In the genomic region with DNA sequence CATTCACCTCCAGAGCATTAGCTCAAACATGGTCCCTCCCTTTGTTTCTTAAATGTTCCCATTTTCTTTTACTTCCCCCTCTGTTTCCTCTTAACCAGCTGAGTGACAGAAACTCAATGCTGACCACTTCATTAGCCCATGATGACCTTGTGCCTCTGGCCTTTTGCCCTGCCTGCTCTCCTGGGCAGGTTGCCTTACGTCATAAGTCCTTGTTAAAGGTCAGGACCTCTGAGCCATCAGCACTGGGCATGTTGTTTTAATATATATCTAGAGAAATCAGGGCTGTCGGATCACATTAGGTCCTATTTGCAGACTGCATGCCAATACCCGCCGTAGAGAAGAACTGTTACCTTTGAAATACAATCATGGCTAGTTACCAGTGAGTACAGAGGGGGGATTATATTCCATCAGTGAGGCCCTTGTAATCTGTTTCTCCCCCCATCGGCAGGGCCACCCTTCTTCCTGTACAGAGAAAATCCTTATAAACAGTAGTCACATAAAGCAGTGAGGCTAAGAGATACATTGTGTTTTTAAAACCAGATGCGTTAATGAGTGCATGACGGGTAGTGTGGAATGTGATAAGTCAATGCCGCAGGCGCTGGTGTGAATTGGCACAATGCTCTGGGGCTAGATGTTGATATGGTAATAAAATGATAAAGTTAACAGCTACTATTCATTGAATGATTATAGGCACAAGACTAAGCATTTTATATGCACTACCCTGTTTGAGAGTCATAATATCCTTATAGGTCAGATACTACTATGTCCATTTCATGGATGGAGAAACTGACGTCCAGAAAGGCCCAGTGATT, we compare ENCODE assay signal across 18 cellular contexts.
"Had no signal": no experiment of that assay in that cellular context is flagged by ENCODE, and none has a peak within 500 bp of the region (broad histone marks: within the 10 kb centered on the region; RNA-seq: fewer than 3 reads in every experiment).

No MANE protein-coding gene starts in this region.

- H3K4me3 ChIP-seq: lung, spleen, uterus had no signal

- DNase-seq: activated CD4-positive, alpha-beta T cell treated with anti-CD3 and anti-CD28 coated beads, Interleukin-2, amount 10 ng/mL, durations not matched to agents 24 days and 14 days; activated CD8-positive, alpha-beta memory T cell treated with anti-CD3 and anti-CD28 coated beads, Interleukin-2, amount 10 ng/mL, durations not matched to agents 7 days and 5 days; activated CD8-positive, alpha-beta T cell treated with anti-CD3 and anti-CD28 coated beads for 36 hours; activated gamma-delta T cell; anterior cingulate cortex; central memory CD4-positive, alpha-beta T cell; esophagus squamous epithelium; islet precursor cell; left cardiac atrium; naive thymus-derived CD8-positive, alpha-beta T cell; retina; spleen; stimulated activated CD4-positive, alpha-beta T cell treated with anti-CD3 and anti-CD28 coated beads, Interleukin-4, amount 100 ng/mL, for 1 hour; stimulated activated naive CD4-positive, alpha-beta T cell treated with Interleukin-2 at 50 U/mL for 16 hours; uterus had no signal

- H3K9me3 ChIP-seq: esophagus squamous epithelium, heart left ventricle, spleen, tibial nerve, uterus had no signal

- H3K36me3 ChIP-seq: esophagus squamous epithelium, heart left ventricle, spleen, tibial nerve, uterus had no signal

- H3K27me3 ChIP-seq: heart left ventricle, spleen, tibial nerve, uterus had no signal

- H3K4me1 ChIP-seq: spleen, uterus had no signal

- ATAC-seq: activated CD8-positive, alpha-beta memory T cell treated with anti-CD3 and anti-CD28 coated beads, Interleukin-2, amount 10 ng/mL, durations not matched to agents 7 days and 5 days; activated CD8-positive, alpha-beta T cell treated with anti-CD3 and anti-CD28 coated beads for 36 hours; naive thymus-derived CD8-positive, alpha-beta T cell had no signal
